In the genomic region with DNA sequence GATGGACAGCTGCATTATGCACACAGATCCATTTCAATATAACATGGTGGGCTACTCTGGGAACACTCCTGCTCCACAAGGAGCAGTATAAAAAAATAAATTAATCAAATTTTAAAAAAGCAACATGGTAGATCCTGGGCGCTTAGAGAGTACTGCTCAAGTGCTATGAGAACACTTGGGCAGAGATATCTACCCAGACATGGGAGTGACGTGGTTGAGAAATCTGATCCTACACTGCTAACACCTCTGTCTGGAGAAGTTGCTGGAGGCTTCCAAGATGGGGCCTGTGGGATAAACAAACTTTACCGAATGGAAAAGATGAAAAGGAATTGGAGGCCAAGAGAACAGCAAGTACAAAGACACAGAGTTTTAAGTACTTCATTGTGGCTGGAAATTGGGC, we compare ENCODE assay signal across 32 cellular contexts. TPM values are rescaled to one million over a fixed set of nuclear protein-coding genes. Genes with fewer than 3 reads are reported as not detected.
"Had no signal": no experiment of that assay in that cellular context is flagged by ENCODE, and none has a peak within 500 bp of the region (broad histone marks: within the 10 kb centered on the region; RNA-seq: fewer than 3 reads in every experiment).

No MANE protein-coding gene starts in this region.

- H3K9me3 ChIP-seq: neutrophil, ovary, psoas muscle, spleen, suprapubic skin, testis, tibial artery, transverse colon, upper lobe of left lung, vagina had no signal

- H3K27me3 Mint-ChIP-seq: naive thymus-derived CD4-positive, alpha-beta T cell; progenitor cell of endocrine pancreas; stimulated activated memory B cell treated with anti-CD40 and anti-IgM and Interleukin-4, amounts not matched to agents 10 μg/mL and 1 μg/mL and 100 μg/mL, for 72 hours; stimulated activated naive CD8-positive, alpha-beta T cell treated with anti-CD3 and anti-CD28 coated beads, Interleukin-15, amount 100 ng/mL, for 72 hours had no signal

- H3K79me2 ChIP-seq: parathyroid adenoma had no signal

- DNase-seq: naive thymus-derived CD4-positive, alpha-beta T cell; natural killer cell; nucleus accumbens; ovary; posterior cingulate gyrus; psoas muscle; right cardiac atrium; spleen; stimulated activated CD4-positive, alpha-beta T cell treated with anti-CD3 and anti-CD28 coated beads, Interleukin-12 subunit alpha, Interleukin-12 subunit beta, amount 100 ng/mL, for 4 hours; stimulated activated CD4-positive, alpha-beta T cell treated with anti-CD3 and anti-CD28 coated beads, Interleukin-1b, Interleukin-23, amount 100 ng/mL, for 48 hours; stimulated activated CD4-positive, alpha-beta T cell treated with anti-CD3 and anti-CD28 coated beads, Interleukin-4, amount 100 ng/mL, for 1 hour; stimulated activated CD4-positive, alpha-beta T cell treated with anti-CD3 and anti-CD28 coated beads, Interleukin-4, amount 100 ng/mL, for 4 hours; stimulated activated CD8-positive, alpha-beta memory T cell treated with anti-CD3 and anti-CD28 coated beads, Interleukin-4, amount 100 ng/mL, for 48 hours; stimulated activated naive CD4-positive, alpha-beta T cell; stimulated activated naive CD8-positive, alpha-beta T cell treated with anti-CD3 and anti-CD28 coated beads, Interleukin-15, amount 100 ng/mL, for 72 hours; stimulated activated naive CD8-positive, alpha-beta T cell treated with anti-CD3 and anti-CD28 coated beads, Interleukin-15, Interleukin-2, amounts not matched to agents 100 U/mL and 50 U/mL, for 24 hours; substantia nigra; testis; tibial artery; transverse colon; upper lobe of left lung had no signal

- H3K4me1 ChIP-seq: parathyroid adenoma, psoas muscle, spleen, suprapubic skin, testis, tibial artery, transverse colon, upper lobe of left lung, vagina had no signal

- H3K4me1 Mint-ChIP-seq: natural killer cell; nephron; neural crest cell; stimulated activated memory B cell treated with anti-CD40 and anti-IgM and Interleukin-4, amounts not matched to agents 10 μg/mL and 1 μg/mL and 100 μg/mL, for 72 hours; stimulated activated naive CD8-positive, alpha-beta T cell treated with anti-CD3 and anti-CD28 coated beads, Interleukin-15, amount 100 ng/mL, for 72 hours had no signal

- H3K27ac ChIP-seq: neutrophil, ovary, parathyroid adenoma, psoas muscle, skin epidermis, spleen, suprapubic skin, testis, tibial artery, transverse colon, upper lobe of left lung, vagina had no signal

- H3K4me2 ChIP-seq: smooth muscle cell had no signal

- H3K4me3 ChIP-seq: ovary, psoas muscle, skin epidermis, smooth muscle cell, spleen, suprapubic skin, testis, tibial artery, transverse colon, upper lobe of left lung, vagina had no signal

- H3K36me3 ChIP-seq: ovary had no signal

- H3K9me3 Mint-ChIP-seq: naive thymus-derived CD4-positive, alpha-beta T cell; natural killer cell; nephron; neural crest cell; stimulated activated memory B cell treated with anti-CD40 and anti-IgM and Interleukin-4, amounts not matched to agents 10 μg/mL and 1 μg/mL and 100 μg/mL, for 72 hours; stimulated activated naive CD8-positive, alpha-beta T cell treated with anti-CD3 and anti-CD28 coated beads, Interleukin-15, amount 100 ng/mL, for 72 hours had no signal

- ATAC-seq: naive thymus-derived CD4-positive, alpha-beta T cell; natural killer cell; right cardiac atrium; sciatic nerve; stimulated activated memory B cell treated with anti-CD40 and anti-IgM and Interleukin-4, amounts not matched to agents 10 μg/mL and 1 μg/mL and 100 μg/mL, for 72 hours; stimulated activated naive CD8-positive, alpha-beta T cell treated with anti-CD3 and anti-CD28 coated beads, Interleukin-15, amount 100 ng/mL, for 72 hours; stimulated activated naive CD8-positive, alpha-beta T cell treated with anti-CD3 and anti-CD28 coated beads, Interleukin-15, Interleukin-2, amounts not matched to agents 100 U/mL and 50 U/mL, for 24 hours had no signal

- H2AFZ ChIP-seq: parathyroid adenoma had no signal

- H3K4me3 Mint-ChIP-seq: naive thymus-derived CD4-positive, alpha-beta T cell; natural killer cell; nephron; neural crest cell; stimulated activated memory B cell treated with anti-CD40 and anti-IgM and Interleukin-4, amounts not matched to agents 10 μg/mL and 1 μg/mL and 100 μg/mL, for 72 hours; stimulated activated naive CD8-positive, alpha-beta T cell treated with anti-CD3 and anti-CD28 coated beads, Interleukin-15, amount 100 ng/mL, for 72 hours had no signal

- H3K27ac Mint-ChIP-seq: natural killer cell; nephron; progenitor cell of endocrine pancreas; stimulated activated memory B cell treated with anti-CD40 and anti-IgM and Interleukin-4, amounts not matched to agents 10 μg/mL and 1 μg/mL and 100 μg/mL, for 72 hours; stimulated activated naive CD8-positive, alpha-beta T cell treated with anti-CD3 and anti-CD28 coated beads, Interleukin-15, amount 100 ng/mL, for 72 hours had no signal

RNA-seq across cellular contexts. Expression of a gene that starts 23.0 kb away (rescaled TPM):
- total RNA-seq: natural killer cell had no signal
